ENCODE assay signal across 12 cellular contexts in the genomic region with DNA sequence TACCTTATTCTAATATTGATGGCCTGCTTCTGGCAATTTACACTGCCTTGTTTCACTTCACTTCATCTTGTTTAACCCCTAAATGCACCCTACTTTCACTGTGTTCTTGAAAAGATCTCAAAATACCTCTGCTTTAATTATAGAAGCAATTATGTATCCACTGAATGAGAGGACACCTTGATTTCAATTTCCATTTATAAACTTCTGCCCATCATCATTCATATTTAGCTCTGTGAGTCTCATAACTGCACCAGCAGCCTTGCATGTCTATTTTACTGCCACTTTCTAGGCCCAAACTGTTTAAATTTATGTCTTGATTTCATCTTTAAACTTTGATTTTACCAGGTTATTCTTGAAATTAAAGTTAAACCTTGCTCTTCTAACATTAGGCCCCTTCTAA. TPM values are rescaled to one million over a fixed set of nuclear protein-coding genes. Genes with fewer than 3 reads are reported as not detected.
DNase-seq lines count a peak whose midpoint lies in the region; ATAC-seq and TF ChIP-seq lines count a peak whose summit lies in the region.
"Had no signal": no experiment of that assay in that cellular context is flagged by ENCODE, and none has a peak within 500 bp of the region (broad histone marks: within the 10 kb centered on the region; RNA-seq: fewer than 3 reads in every experiment).

No MANE protein-coding gene starts in this region.

- CTCF ChIA-PET in activated CD4-positive, alpha-beta memory T cell treated with anti-CD3 and anti-CD28 coated beads for 36 hours (lab: Charles Lee) = no interaction called here
- CTCF ChIA-PET in activated CD4-positive, alpha-beta memory T cell treated with anti-CD3 and anti-CD28 coated beads, Interleukin-2, amount 10 ng/mL, durations not matched to agents 7 days and 5 days (lab: Charles Lee) = interaction anchor here (1.7 kb wide), 1 partner anchor 8 kb away, joined by 4 read pairs; no protein-coding TSS in a partner anchor

- H3F3A ChIP-seq in SU-DHL-6 (ENCODE audit: insufficient read depth) = peaks cover 20% of the 10 kb centered on the region; the same call in 1 of the 2 replicates

- H3K27ac ChIP-seq in SU-DHL-6 (ENCODE audit: low read depth, low read length) (peak overlapping the region; percentile 7; the same call in 1 of the 2 replicates), heart right ventricle (peak overlapping the region in 9 of 10 donors; percentile 2 to 62 (median 31)), rectal smooth muscle tissue (ENCODE audit: low read depth, low read length) (peak overlapping the region; percentile 27)
- H3K27ac ChIP-seq: GM23248, SJSA1 had no signal

- H3K36me3 Mint-ChIP-seq in activated CD4-positive, alpha-beta memory T cell treated with anti-CD3 and anti-CD28 coated beads for 36 hours = peaks cover 25% of the 10 kb centered on the region
- peaks cover 44% of the 10 kb centered on the region for H3K36me3 Mint-ChIP-seq in activated CD4-positive, alpha-beta memory T cell treated with anti-CD3 and anti-CD28 coated beads, Interleukin-2, amount 10 ng/mL, durations not matched to agents 7 days and 5 days (ENCODE audit: low read depth)

- ATAC-seq in heart right ventricle = peak in 5 of 8 donors; percentile 36 to 69 (median 46)

- H3K9me2 ChIP-seq in SU-DHL-6 (replicated peaks; ENCODE audit: insufficient read depth, low read length) = no peaks in the 10 kb centered on the region

- no peak overlapping the region for H3K4me3 Mint-ChIP-seq in activated CD4-positive, alpha-beta memory T cell treated with anti-CD3 and anti-CD28 coated beads for 36 hours
- H3K4me3 Mint-ChIP-seq in activated CD4-positive, alpha-beta memory T cell treated with anti-CD3 and anti-CD28 coated beads, Interleukin-2, amount 10 ng/mL, durations not matched to agents 7 days and 5 days = no peak overlapping the region

- H3K4me3 ChIP-seq in SU-DHL-6 (ENCODE audit: insufficient read depth, low read length, poor library complexity, severe bottlenecking) (no peak overlapping the region), heart right ventricle (no peak overlapping the region), rectal smooth muscle tissue (ENCODE audit: low read length) (no peak overlapping the region)
- H3K4me3 ChIP-seq: GM23248, SJSA1 had no signal

- intact Hi-C loops in activated CD4-positive, alpha-beta memory T cell treated with anti-CD3 and anti-CD28 coated beads for 36 hours (cut with micrococcal nuclease) = no loop called here
- intact Hi-C loops in heart right ventricle (cut with DNase I) = loop anchor here in 1 of 10 donors (5.0 kb wide), 1 partner anchor 125 kb away; a partner anchor contains a TSS

- peaks cover 5% of the 10 kb centered on the region for H4K20me1 ChIP-seq in SU-DHL-6 (ENCODE audit: low read depth, low read length)

- POLR2A ChIA-PET in activated CD4-positive, alpha-beta memory T cell treated with anti-CD3 and anti-CD28 coated beads for 36 hours (lab: Charles Lee) = interaction anchor here (1.4 kb wide), 1 partner anchor 45 kb away, joined by 3 read pairs; a partner anchor contains a TSS
- POLR2A ChIA-PET in activated CD4-positive, alpha-beta memory T cell treated with anti-CD3 and anti-CD28 coated beads, Interleukin-2, amount 10 ng/mL, durations not matched to agents 7 days and 5 days (lab: Charles Lee) = interaction anchor here (1.5 kb wide), 1 partner anchor 210 kb away, joined by 4 read pairs; a partner anchor contains a TSS

- peaks cover 0 to 39% (median 17%) of the 10 kb centered on the region in 9 donors for H3K4me1 ChIP-seq in heart right ventricle
- H3K4me1 ChIP-seq in rectal smooth muscle tissue (ENCODE audit: control insufficient read depth, insufficient read depth, low read length) = no peaks in the 10 kb centered on the region
- H3K4me1 ChIP-seq: SJSA1 had no signal

- H2AFZ ChIP-seq in SU-DHL-6 (ENCODE audit: low read depth, low read length, severe bottlenecking) = no peak overlapping the region
- H2AFZ ChIP-seq: GM23248 had no signal

- H3K27me3 ChIP-seq in SU-DHL-6 (ENCODE audit: low read length) (no peaks in the 10 kb centered on the region), heart right ventricle (no peaks in the 10 kb centered on the region), rectal smooth muscle tissue (ENCODE audit: control insufficient read depth, insufficient read depth, low read length) (no peaks in the 10 kb centered on the region)
- H3K27me3 ChIP-seq: SJSA1 had no signal

- H3K27me3 Mint-ChIP-seq in activated CD4-positive, alpha-beta memory T cell treated with anti-CD3 and anti-CD28 coated beads for 36 hours = no peaks in the 10 kb centered on the region
- no peaks in the 10 kb centered on the region for H3K27me3 Mint-ChIP-seq in activated CD4-positive, alpha-beta memory T cell treated with anti-CD3 and anti-CD28 coated beads, Interleukin-2, amount 10 ng/mL, durations not matched to agents 7 days and 5 days

- no peak for DNase-seq in activated CD4-positive, alpha-beta memory T cell treated with anti-CD3 and anti-CD28 coated beads for 36 hours
- no peak for DNase-seq in activated CD4-positive, alpha-beta memory T cell treated with anti-CD3 and anti-CD28 coated beads, Interleukin-2, amount 10 ng/mL, durations not matched to agents 7 days and 5 days
- DNase-seq in heart right ventricle (no peak), NCI-H1092 treated with DMSO at 0.1 percent for 48 hours (lab: John Stamatoyannopoulos, UW) (no peak), NCI-H2107 (lab: John Stamatoyannopoulos, UW) (no peak), pons (ENCODE audit: low spot score) (no peak)
- DNase-seq: GDM1, GM23248, NCI-H446 had no signal

- peak overlapping the region; percentile 11 for H3K27ac Mint-ChIP-seq in activated CD4-positive, alpha-beta memory T cell treated with anti-CD3 and anti-CD28 coated beads for 36 hours
- no peak overlapping the region for H3K27ac Mint-ChIP-seq in activated CD4-positive, alpha-beta memory T cell treated with anti-CD3 and anti-CD28 coated beads, Interleukin-2, amount 10 ng/mL, durations not matched to agents 7 days and 5 days

- no peak for TF ChIP-seq CTCF in SU-DHL-6 (IDR thresholded peaks at IDR 0.05; ENCODE audit: insufficient read depth, low read length, poor library complexity, severe bottlenecking)
- no peak for TF ChIP-seq CTCF in heart right ventricle (IDR thresholded peaks at IDR 0.05)

- H3K36me3 ChIP-seq in SU-DHL-6 (ENCODE audit: low read length) (peaks cover 4% of the 10 kb centered on the region; the same call in 1 of the 2 replicates), heart right ventricle (peaks cover 0 to 44% (median 0%) of the 10 kb centered on the region in 9 donors), rectal smooth muscle tissue (ENCODE audit: control insufficient read depth, insufficient read depth, low read length) (no peaks in the 10 kb centered on the region)

- H3K79me2 ChIP-seq in SU-DHL-6 (ENCODE audit: insufficient read depth, low read length) = peaks cover 60% of the 10 kb centered on the region

- peak overlapping the region; percentile 1 for H3K4me2 ChIP-seq in SU-DHL-6 (ENCODE audit: low read depth, low read length, poor library complexity, severe bottlenecking)

- peak overlapping the region; percentile 12; the same call in 1 of the 2 replicates for H3K9ac ChIP-seq in SU-DHL-6 (ENCODE audit: low read length)
- H3K9ac ChIP-seq in rectal smooth muscle tissue (ENCODE audit: low read length) = no peak overlapping the region
- H3K9ac ChIP-seq: GM23248 had no signal

- H3K9me3 Mint-ChIP-seq in activated CD4-positive, alpha-beta memory T cell treated with anti-CD3 and anti-CD28 coated beads for 36 hours = no peaks in the 10 kb centered on the region
- H3K9me3 Mint-ChIP-seq in activated CD4-positive, alpha-beta memory T cell treated with anti-CD3 and anti-CD28 coated beads, Interleukin-2, amount 10 ng/mL, durations not matched to agents 7 days and 5 days = no peaks in the 10 kb centered on the region

- H3K9me3 ChIP-seq in SU-DHL-6 (ENCODE audit: insufficient read depth, low read length) (no peaks in the 10 kb centered on the region), heart right ventricle (no peaks in the 10 kb centered on the region)
- H3K9me3 ChIP-seq: SJSA1 had no signal

- H3K4me1 Mint-ChIP-seq in activated CD4-positive, alpha-beta memory T cell treated with anti-CD3 and anti-CD28 coated beads for 36 hours (ENCODE audit: low read depth) = peaks cover 35% of the 10 kb centered on the region
- H3K4me1 Mint-ChIP-seq in activated CD4-positive, alpha-beta memory T cell treated with anti-CD3 and anti-CD28 coated beads, Interleukin-2, amount 10 ng/mL, durations not matched to agents 7 days and 5 days = peaks cover 26% of the 10 kb centered on the region

RNA-seq across cellular contexts. Expression of a gene that starts 7.1 kb away (rescaled TPM):
- 10 to 100 TPM in 1 of 2 experiments, 1 to 10 TPM in 1; 9.9 to 10.4 TPM for total RNA-seq in activated CD4-positive, alpha-beta memory T cell treated with anti-CD3 and anti-CD28 coated beads for 36 hours
- total RNA-seq in activated CD4-positive, alpha-beta memory T cell treated with anti-CD3 and anti-CD28 coated beads, Interleukin-2, amount 10 ng/mL, durations not matched to agents 7 days and 5 days = 1 to 10 TPM; 7.4 to 7.5 TPM
- 1 to 10 TPM; 4.1 to 6.9 (median 4.6) TPM for total RNA-seq in heart right ventricle
- polyA plus RNA-seq in heart right ventricle = 1 to 10 TPM; 2.9 to 5.3 TPM

RNA-seq across cellular contexts. Expression of a gene that starts 21.6 kb away (rescaled TPM):
- total RNA-seq in activated CD4-positive, alpha-beta memory T cell treated with anti-CD3 and anti-CD28 coated beads for 36 hours = 10 to 100 TPM; 40.4 to 43.7 TPM
- 10 to 100 TPM; 82.7 to 86.5 TPM for total RNA-seq in activated CD4-positive, alpha-beta memory T cell treated with anti-CD3 and anti-CD28 coated beads, Interleukin-2, amount 10 ng/mL, durations not matched to agents 7 days and 5 days
- total RNA-seq in heart right ventricle = 10 to 100 TPM in 9 of 10 donors, 1 to 10 TPM in 1; 9.7 to 23.4 (median 14.3) TPM
- 10 to 100 TPM in 1 of 2 donors, 1 to 10 TPM in 1; 6.1 to 18.9 TPM for polyA plus RNA-seq in heart right ventricle

RNA-seq across cellular contexts. Expression of a gene that starts 21.7 kb away (rescaled TPM):
- total RNA-seq in activated CD4-positive, alpha-beta memory T cell treated with anti-CD3 and anti-CD28 coated beads for 36 hours = 100 to 1,000 TPM; 314 to 320 TPM
- total RNA-seq in activated CD4-positive, alpha-beta memory T cell treated with anti-CD3 and anti-CD28 coated beads, Interleukin-2, amount 10 ng/mL, durations not matched to agents 7 days and 5 days = 100 to 1,000 TPM; 320 to 330 TPM
- total RNA-seq in heart right ventricle = 100 to 1,000 TPM; 103 to 164 (median 127) TPM
- polyA plus RNA-seq in heart right ventricle = 100 to 1,000 TPM; 253 to 562 TPM

RNA-seq across cellular contexts. Expression of a gene that starts 43.4 kb away (rescaled TPM):
- total RNA-seq in activated CD4-positive, alpha-beta memory T cell treated with anti-CD3 and anti-CD28 coated beads for 36 hours = 10 to 100 TPM; 51.8 to 52.0 TPM
- 10 to 100 TPM; 48.7 to 53.2 TPM for total RNA-seq in activated CD4-positive, alpha-beta memory T cell treated with anti-CD3 and anti-CD28 coated beads, Interleukin-2, amount 10 ng/mL, durations not matched to agents 7 days and 5 days
- 10 to 100 TPM in 1 of 10 donors, 1 to 10 TPM in 9; 2.7 to 38.4 (median 7.0) TPM for total RNA-seq in heart right ventricle
- 1 to 10 TPM; 3.3 to 5.7 TPM for polyA plus RNA-seq in heart right ventricle

RNA-seq across cellular contexts. Expression of a gene that starts 45.9 kb away (rescaled TPM):
- total RNA-seq in activated CD4-positive, alpha-beta memory T cell treated with anti-CD3 and anti-CD28 coated beads for 36 hours = 10 to 100 TPM; 41.3 to 43.4 TPM
- total RNA-seq in activated CD4-positive, alpha-beta memory T cell treated with anti-CD3 and anti-CD28 coated beads, Interleukin-2, amount 10 ng/mL, durations not matched to agents 7 days and 5 days = 10 to 100 TPM; 24.1 to 24.9 TPM
- 1 to 10 TPM in 2 of 10 donors, under 1 TPM in 8; 0.25 to 1.1 (median 0.64) TPM for total RNA-seq in heart right ventricle
- polyA plus RNA-seq in heart right ventricle = 1 to 10 TPM; 1.3 to 2.0 TPM
